In genomic region chr5:56822961-56823360, GRCh38 we compare ENCODE assay signal across 15 cellular contexts. TPM values are rescaled to one million over a fixed set of nuclear protein-coding genes. Genes with fewer than 3 reads are reported as not detected.
DNase-seq lines count a peak whose midpoint lies in the region; ATAC-seq and TF ChIP-seq lines count a peak whose summit lies in the region.
"Had no signal": no experiment of that assay in that cellular context is flagged by ENCODE, and none has a peak within 500 bp of the region (broad histone marks: within the 10 kb centered on the region; RNA-seq: fewer than 3 reads in every experiment).

No MANE protein-coding gene starts in this region.

- ATAC-seq in IMR-90 (ENCODE audit: low read depth): peak; percentile 14; the same call in 1 of the 2 replicates
- no peak for ATAC-seq in effector memory CD8-positive, alpha-beta T cell (replicated peaks)
- ATAC-seq: esophagus mucosa, PC-3 had no signal

- no peak for TF ChIP-seq RAD21 in IMR-90 (IDR thresholded peaks at IDR 0.05; ENCODE audit: low read length)

- peak overlapping the region; percentile 42 for H3K4me2 ChIP-seq in IMR-90 (ENCODE audit: low read depth, low read length)

- TF ChIP-seq POLR2A in IMR-90 (IDR thresholded peaks at IDR 0.05; ENCODE audit: low read depth, low read length): no peak

- H4K20me1 ChIP-seq in IMR-90 (ENCODE audit: insufficient read depth, low read length): peaks cover 62% of the 10 kb centered on the region

- no peak overlapping the region for H2BK120ac ChIP-seq in IMR-90 (ENCODE audit: low read depth, low read length)

- POLR2A ChIA-PET in IMR-90 (lab: Charles Lee; ENCODE audit: unreplicated experiment): no interaction called here

- no TSS peak for BruUV-seq in IMR-90 (replicated peaks; lab: Mats Ljungman, UMichigan)

- H3K9me3 ChIP-seq in IMR-90 (ENCODE audit: control insufficient read depth, insufficient read depth, low read length): no peaks in the 10 kb centered on the region
- no peaks in the 10 kb centered on the region for H3K9me3 ChIP-seq in ascending aorta
- H3K9me3 ChIP-seq: tibial artery had no signal

- H3K9ac ChIP-seq in IMR-90 (ENCODE audit: low read depth, low read length) (no peak overlapping the region), rectal smooth muscle tissue (ENCODE audit: low read length) (no peak overlapping the region)

- peak; percentile 21 for DNase-seq in activated naive CD4-positive, alpha-beta T cell treated with anti-CD3 and anti-CD28 coated beads for 36 hours
- DNase-seq in activated naive CD4-positive, alpha-beta T cell treated with anti-CD3 and anti-CD28 coated beads, Interleukin-2, amount 50 U/mL, for 16 hours: no peak
- DNase-seq in IMR-90 (no peak), NCI-H446 (lab: John Stamatoyannopoulos, UW) (no peak), ascending aorta (ENCODE audit: low spot score in 2 of 2) (no peak), middle frontal gyrus (ENCODE audit: extremely low spot score, low spot score) (no peak)
- no peak for DNase-seq in effector memory CD8-positive, alpha-beta T cell
- DNase-seq: activated CD4-positive, alpha-beta T cell treated with anti-CD3 and anti-CD28 coated beads, Interleukin-2, amount 50 U/mL, for 1 hour; DMS79; PC-3; stimulated activated CD4-positive, alpha-beta T cell treated with anti-CD3 and anti-CD28 coated beads, Interleukin-12 subunit alpha, Interleukin-12 subunit beta, amount 100 ng/mL, for 4 hours had no signal

- H2BK5ac ChIP-seq in IMR-90 (ENCODE audit: low read depth, low read length, poor library complexity, severe bottlenecking): no peak overlapping the region

- no peak overlapping the region for H4K91ac ChIP-seq in IMR-90 (ENCODE audit: insufficient read depth, low read depth, low read length)

- H3K18ac ChIP-seq in IMR-90 (ENCODE audit: low read depth, low read length): no peak overlapping the region

- H3K9me1 ChIP-seq in IMR-90 (ENCODE audit: insufficient read depth, low read length): peaks cover 20% of the 10 kb centered on the region

- 0 out of 2 replicates have a peak overlapping the region, but pooled peaks have one; percentile 3 for H3K4ac ChIP-seq in IMR-90 (ENCODE audit: low read depth, low read length)

- dilution Hi-C loops in IMR-90 (cut with HindIII; ENCODE audit: low sequenced_read_pairs, unreplicated experiment): no loop called here

- H2AFZ ChIP-seq in IMR-90 (replicated peaks; ENCODE audit: low read length, poor library complexity): no peak overlapping the region

- H3K36me3 ChIP-seq in IMR-90 (ENCODE audit: control insufficient read depth, insufficient read depth, low read length) (peaks cover 3% of the 10 kb centered on the region; the same call in 1 of the 2 replicates), rectal smooth muscle tissue (ENCODE audit: control insufficient read depth, insufficient read depth, low read length) (no peaks in the 10 kb centered on the region), ascending aorta (no peaks in the 10 kb centered on the region)
- H3K36me3 ChIP-seq: tibial artery had no signal

- no peaks in the 10 kb centered on the region for H3K9me3 Mint-ChIP-seq in activated naive CD4-positive, alpha-beta T cell treated with anti-CD3 and anti-CD28 coated beads for 36 hours
- H3K9me3 Mint-ChIP-seq in effector memory CD8-positive, alpha-beta T cell: no peaks in the 10 kb centered on the region

- H3K27me3 ChIP-seq in IMR-90 (ENCODE audit: control insufficient read depth, insufficient read depth, low read length) (no peaks in the 10 kb centered on the region), rectal smooth muscle tissue (ENCODE audit: control insufficient read depth, insufficient read depth, low read length) (no peaks in the 10 kb centered on the region), ascending aorta (no peaks in the 10 kb centered on the region)
- H3K27me3 ChIP-seq: tibial artery had no signal

- 40% methylated on average over 3 of the region's 5 CpGs; no CpG with 5 or more reads in 1 of the 2 experiments for WGBS in IMR-90 (ENCODE audit: extremely low coverage in 2 of 2, insufficient read length in 1 of 2), 2 experiments

- peaks cover 82% of the 10 kb centered on the region for H3K4me1 Mint-ChIP-seq in activated naive CD4-positive, alpha-beta T cell treated with anti-CD3 and anti-CD28 coated beads for 36 hours (ENCODE audit: low read depth)
- H3K4me1 Mint-ChIP-seq in effector memory CD8-positive, alpha-beta T cell (ENCODE audit: low read depth in 2 of 2): peaks cover 58 to 70% of the 10 kb centered on the region in 2 donors

- CTCF ChIA-PET in activated naive CD4-positive, alpha-beta T cell treated with anti-CD3 and anti-CD28 coated beads for 36 hours (lab: Charles Lee): interaction anchor here (0.7 to 1.2 kb wide), 2 partner anchors 15 to 225 kb away, joined by 3 read pairs; no protein-coding TSS in a partner anchor
- CTCF ChIA-PET in IMR-90 (lab: Yijun Ruan, JAX): no interaction called here

- no peak overlapping the region for H4K5ac ChIP-seq in IMR-90 (ENCODE audit: low read depth, low read length)

- H3K79me1 ChIP-seq in IMR-90 (ENCODE audit: low read depth in 1 of 2, low read length in 2 of 2): peaks cover 32 to 73% of the 10 kb centered on the region in 2 experiments

- no peaks in the 10 kb centered on the region for H3K36me3 Mint-ChIP-seq in activated naive CD4-positive, alpha-beta T cell treated with anti-CD3 and anti-CD28 coated beads for 36 hours (ENCODE audit: low read depth)
- no peaks in the 10 kb centered on the region for H3K36me3 Mint-ChIP-seq in effector memory CD8-positive, alpha-beta T cell (ENCODE audit: insufficient read depth)

- no peak overlapping the region; the same call in 1 of the 2 replicates for H3K14ac ChIP-seq in IMR-90 (replicated peaks; ENCODE audit: low read depth, low read length)

- peak overlapping the region; percentile 62 for H3K27ac Mint-ChIP-seq in activated naive CD4-positive, alpha-beta T cell treated with anti-CD3 and anti-CD28 coated beads for 36 hours
- peak overlapping the region in 1 of 2 donors; percentile 16 for H3K27ac Mint-ChIP-seq in effector memory CD8-positive, alpha-beta T cell

- H2BK20ac ChIP-seq in IMR-90 (ENCODE audit: low read depth, low read length): no peak overlapping the region

- peak overlapping the region; percentile 28 for H3K23ac ChIP-seq in IMR-90 (ENCODE audit: low read depth, low read length)

- peak overlapping the region; percentile 54 for H3K4me3 Mint-ChIP-seq in activated naive CD4-positive, alpha-beta T cell treated with anti-CD3 and anti-CD28 coated beads for 36 hours
- peak overlapping the region; percentile 2 to 3 for H3K4me3 Mint-ChIP-seq in effector memory CD8-positive, alpha-beta T cell

- H2AK5ac ChIP-seq in IMR-90 (ENCODE audit: low read depth, low read length): peak overlapping the region; percentile 10

- H3K4me3 ChIP-seq in IMR-90 (ENCODE audit: insufficient read depth, low read depth, low read length) (no peak overlapping the region), rectal smooth muscle tissue (ENCODE audit: low read length) (peak overlapping the region; percentile 15), ascending aorta (no peak overlapping the region)
- H3K4me3 ChIP-seq: lung, tibial artery had no signal

- H3K4me1 ChIP-seq in IMR-90 (ENCODE audit: control insufficient read depth, insufficient read depth, low read length) (peaks cover 19% of the 10 kb centered on the region), rectal smooth muscle tissue (ENCODE audit: control insufficient read depth, insufficient read depth, low read length) (peaks cover 4% of the 10 kb centered on the region), ascending aorta (peaks cover 0 to 15% of the 10 kb centered on the region in 2 donors)

- no peak overlapping the region for H4K8ac ChIP-seq in IMR-90 (ENCODE audit: low read depth in 2 of 2, low read length in 2 of 2)

- H2AK9ac ChIP-seq in IMR-90 (replicated peaks; ENCODE audit: low read depth, low read length, poor library complexity): no peak overlapping the region

- in situ Hi-C loops in IMR-90 (cut with MboI; ENCODE audit: low sequenced_read_pairs): no loop called here

- no peak overlapping the region for H3K56ac ChIP-seq in IMR-90 (ENCODE audit: extremely low read depth, insufficient read depth, low read length)

- intact Hi-C loops in activated naive CD4-positive, alpha-beta T cell treated with anti-CD3 and anti-CD28 coated beads for 36 hours (cut with micrococcal nuclease): no loop called here
- intact Hi-C loops in IMR-90 (cut with micrococcal nuclease) (no loop called here), ascending aorta (cut with DNase I) (no loop called here)

- TF ChIP-seq CTCF in IMR-90 (conservative IDR thresholded peaks at IDR 0.05; ENCODE audit: low read depth, low read length) (no peak), ascending aorta (IDR thresholded peaks at IDR 0.05) (no peak)

- H3K27ac ChIP-seq in IMR-90 (ENCODE audit: insufficient read depth, low read length): peak overlapping the region; percentile 5; the same call in 1 of the 2 replicates
- no peak overlapping the region for H3K27ac ChIP-seq in rectal smooth muscle tissue (ENCODE audit: low read depth, low read length)
- no peak overlapping the region for H3K27ac ChIP-seq in ascending aorta
- H3K27ac ChIP-seq: tibial artery had no signal

- no peak overlapping the region for H2BK15ac ChIP-seq in IMR-90 (ENCODE audit: low read depth, low read length)

- no peaks in the 10 kb centered on the region for H3K27me3 Mint-ChIP-seq in activated naive CD4-positive, alpha-beta T cell treated with anti-CD3 and anti-CD28 coated beads for 36 hours (ENCODE audit: low read depth)
- no peaks in the 10 kb centered on the region for H3K27me3 Mint-ChIP-seq in effector memory CD8-positive, alpha-beta T cell

TF ChIP-seq in IMR-90, 13 proteins besides CTCF, POLR2A, EP300 and RAD21 (continues in another document):
- no peak for TF ChIP-seq MXI1 (IDR thresholded peaks at IDR 0.05; ENCODE audit: borderline replicate concordance, low read depth, low read length)
- no peak for TF ChIP-seq BHLHE40 (IDR thresholded peaks at IDR 0.05; ENCODE audit: low read depth, low read length)
- no peak for TF ChIP-seq CHD1 (IDR thresholded peaks at IDR 0.05; ENCODE audit: low read depth, low read length)
- TF ChIP-seq NFE2L2 (IDR thresholded peaks at IDR 0.05; ENCODE audit: low read depth, low read length): no peak
- no peak for TF ChIP-seq RFX5 (IDR thresholded peaks at IDR 0.05; ENCODE audit: low read depth, low read length)
- TF ChIP-seq RCOR1 (IDR thresholded peaks at IDR 0.05; ENCODE audit: insufficient replicate concordance, low read length): no peak
- TF ChIP-seq CEBPB (IDR thresholded peaks at IDR 0.05; ENCODE audit: low read depth, low read length): no peak
- TF ChIP-seq FOS (IDR thresholded peaks at IDR 0.05; ENCODE audit: low read depth, low read length): no peak

RNA-seq across cellular contexts. Expression of gene MAP3K1, which starts 7.6 kb away (rescaled TPM):
- 10 to 100 TPM; 18.2 to 19.2 TPM for total RNA-seq in activated naive CD4-positive, alpha-beta T cell treated with anti-CD3 and anti-CD28 coated beads for 36 hours
- 18.8 and 21.9 TPM in 2 replicates for total RNA-seq in IMR-90 (2012; rRNA removed)
- 3.8 TPM in 2 replicates for polyA plus RNA-seq in IMR-90 (2012; rRNA removed)
- polyA plus RNA-seq in IMR-90 (2012; cell fraction: cytosol; rRNA removed): 0.77 and 0.82 TPM in 2 replicates
- 2.2 and 13.9 TPM in 2 replicates for polyA plus RNA-seq in IMR-90 (2012; cell fraction: nucleus; rRNA removed; ENCODE audit: low replicate concordance)
- 14.7 TPM for total RNA-seq in ascending aorta
